In the genomic region with DNA sequence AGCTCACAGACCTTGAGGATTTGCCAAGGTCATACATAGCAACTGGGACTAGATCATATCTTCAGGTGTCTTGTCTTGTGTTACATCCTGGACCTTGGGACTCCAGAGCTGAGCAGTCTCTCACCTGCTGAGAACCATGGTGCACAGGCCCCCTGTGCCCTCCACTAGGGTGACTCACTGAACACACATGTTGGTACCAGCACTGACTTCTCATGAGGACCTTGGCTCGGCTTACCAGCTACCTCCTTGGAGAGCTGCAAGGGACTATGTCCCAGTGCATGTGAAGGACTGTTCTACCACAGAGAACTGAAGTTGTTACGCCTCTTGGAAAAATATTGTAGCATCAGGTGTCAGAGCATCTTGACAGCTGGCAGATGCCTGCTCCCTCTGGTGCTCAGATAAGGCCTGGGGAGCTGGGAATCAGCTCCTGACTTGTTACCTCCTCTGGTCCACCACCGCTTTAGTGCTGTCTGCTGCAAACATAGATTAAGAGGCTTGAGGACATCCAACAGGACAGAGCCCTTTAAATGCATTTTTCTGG, we compare ENCODE assay signal across 21 cellular contexts.
"Had no signal": no experiment of that assay in that cellular context is flagged by ENCODE, and none has a peak within 500 bp of the region (broad histone marks: within the 10 kb centered on the region; RNA-seq: fewer than 3 reads in every experiment).

No MANE protein-coding gene starts in this region.

- ATAC-seq: activated naive CD4-positive, alpha-beta T cell treated with anti-CD3 and anti-CD28 coated beads, Interleukin-2, amount 50 U/mL, for 72 hours; stimulated activated effector memory CD8-positive, alpha-beta T cell treated with anti-CD3 and anti-CD28 coated beads, Interleukin-12 subunit alpha, Interleukin-12 subunit beta, amount 100 ng/mL, for 72 hours; upper lobe of right lung had no signal

- H3K4me3 Mint-ChIP-seq: activated T-helper 1 cell treated with anti-CD3 and anti-CD28 coated beads, Interleukin-12 subunit alpha, Interleukin-12 subunit beta, Interleukin-2, Interleukin-4 antibody, amounts not matched to agents 30 ng/mL and 10 ng/mL and 1 ng/mL, durations not matched to agents 14 hours and 24 hours and 36 hours; dendritic cell treated with granulocyte-macrophage colony-stimulating factor and Interleukin-4, amounts not matched to agents 40 ng/mL and 50 ng/mL, for 4 days; stimulated activated effector memory CD8-positive, alpha-beta T cell treated with anti-CD3 and anti-CD28 coated beads, Interleukin-12 subunit alpha, Interleukin-12 subunit beta, amount 100 ng/mL, for 72 hours had no signal

- H3K27me3 ChIP-seq: adrenal gland, breast epithelium, esophagus squamous epithelium, hepatocyte, testis, upper lobe of right lung had no signal

- H3K27ac ChIP-seq: adrenal gland, breast epithelium, esophagus squamous epithelium, hepatocyte, lower lobe of right lung, skin epidermis, testis, upper lobe of right lung, WERI-Rb-1 had no signal

- H3K9me3 Mint-ChIP-seq: activated naive CD4-positive, alpha-beta T cell treated with anti-CD3 and anti-CD28 coated beads, Interleukin-2, amount 50 U/mL, for 72 hours; activated T-helper 1 cell treated with anti-CD3 and anti-CD28 coated beads, Interleukin-12 subunit alpha, Interleukin-12 subunit beta, Interleukin-2, Interleukin-4 antibody, amounts not matched to agents 30 ng/mL and 10 ng/mL and 1 ng/mL, durations not matched to agents 14 hours and 24 hours and 36 hours; stimulated activated effector memory CD8-positive, alpha-beta T cell treated with anti-CD3 and anti-CD28 coated beads, Interleukin-12 subunit alpha, Interleukin-12 subunit beta, amount 100 ng/mL, for 72 hours had no signal

- H3K27me3 Mint-ChIP-seq: dendritic cell treated with granulocyte-macrophage colony-stimulating factor and Interleukin-4, amounts not matched to agents 40 ng/mL and 50 ng/mL, for 4 days had no signal

- H3K27ac Mint-ChIP-seq: activated naive CD4-positive, alpha-beta T cell treated with anti-CD3 and anti-CD28 coated beads, Interleukin-2, amount 50 U/mL, for 72 hours; activated T-helper 1 cell treated with anti-CD3 and anti-CD28 coated beads, Interleukin-12 subunit alpha, Interleukin-12 subunit beta, Interleukin-2, Interleukin-4 antibody, amounts not matched to agents 30 ng/mL and 10 ng/mL and 1 ng/mL, durations not matched to agents 14 hours and 24 hours and 36 hours; dendritic cell treated with granulocyte-macrophage colony-stimulating factor and Interleukin-4, amounts not matched to agents 40 ng/mL and 50 ng/mL, for 4 days; stimulated activated effector memory CD8-positive, alpha-beta T cell treated with anti-CD3 and anti-CD28 coated beads, Interleukin-12 subunit alpha, Interleukin-12 subunit beta, amount 100 ng/mL, for 72 hours had no signal

- H3K36me3 Mint-ChIP-seq: activated naive CD4-positive, alpha-beta T cell treated with anti-CD3 and anti-CD28 coated beads, Interleukin-2, amount 50 U/mL, for 72 hours; stimulated activated effector memory CD8-positive, alpha-beta T cell treated with anti-CD3 and anti-CD28 coated beads, Interleukin-12 subunit alpha, Interleukin-12 subunit beta, amount 100 ng/mL, for 72 hours had no signal

- H3K4me1 ChIP-seq: adrenal gland, breast epithelium, testis had no signal

- DNase-seq: activated CD4-positive, alpha-beta T cell treated with anti-CD3 and anti-CD28 coated beads for 1 hour; activated CD4-positive, alpha-beta T cell treated with anti-CD3 and anti-CD28 coated beads, Interleukin-2, amount 50 U/mL, for 4 hours; activated gamma-delta T cell treated with Interleukin-2 at 50 U/mL for 16 hours; activated T-cell treated with anti-CD3 and anti-CD28 coated beads for 4 hours; effector CD8-positive, alpha-beta T cell; esophagus squamous epithelium; left cardiac atrium; lower lobe of right lung; right cardiac atrium; stimulated activated CD4-positive, alpha-beta T cell treated with anti-CD3 and anti-CD28 coated beads, Interleukin-4, amount 100 ng/mL, for 24 hours; testis; upper lobe of right lung; WERI-Rb-1 had no signal
